In the genomic region with DNA sequence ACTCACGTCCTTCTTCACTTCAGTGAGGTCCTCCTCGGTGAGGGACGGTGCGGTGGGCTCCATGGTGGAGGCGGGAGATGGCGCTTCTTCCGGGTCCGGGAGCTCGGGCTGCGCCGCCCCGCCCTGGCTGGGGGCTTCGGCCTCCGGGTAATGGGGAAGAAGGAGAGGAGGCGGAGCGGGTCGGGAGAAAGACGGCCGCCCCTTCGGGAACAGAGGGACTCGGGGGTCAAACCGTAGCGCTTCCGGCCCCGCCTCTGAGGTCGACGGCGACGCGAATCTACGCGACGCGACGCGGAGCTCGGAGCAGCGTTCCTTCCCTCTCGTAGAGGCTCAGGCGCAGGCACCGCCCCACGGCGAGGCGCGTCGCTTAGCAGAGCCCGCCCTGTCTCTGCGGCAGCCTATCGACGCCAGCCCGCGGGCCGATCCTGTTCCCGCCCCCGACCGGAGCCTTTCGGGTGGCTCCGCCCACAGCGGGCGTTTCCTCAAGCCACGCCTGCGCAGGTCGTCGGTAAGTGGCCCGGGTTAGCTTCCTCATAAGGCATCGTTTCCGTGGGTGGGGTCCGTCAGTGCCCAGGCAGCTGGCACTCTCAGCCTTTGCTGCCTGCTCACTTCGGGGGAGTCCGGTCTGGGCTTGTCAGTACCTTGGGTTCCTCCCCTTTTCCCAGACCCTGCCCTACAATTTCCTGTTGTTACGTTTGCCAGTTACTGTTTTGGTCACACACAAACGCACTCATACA, we compare ENCODE assay signal across 8 cellular contexts.
DNase-seq lines count a peak whose midpoint lies in the region; ATAC-seq and TF ChIP-seq lines count a peak whose summit lies in the region.

Gene BCL10, minus strand, starts transcription at position 343 of the 737 bp plus-strand sequence. Its CDS starts 280 bp downstream, at position 63.

- TF ChIP-seq CTCF in AG09319 (IDR thresholded peaks at IDR 0.05; ENCODE audit: low read depth, low read length) = no peak

- ATAC-seq in GM19035 (IDR thresholded peaks at IDR 0.05; ENCODE audit: unreplicated experiment) (peak; percentile 97), HG03354 (IDR thresholded peaks at IDR 0.05; ENCODE audit: poor library complexity, severe bottlenecking, unreplicated experiment) (peak; percentile 97)
- ATAC-seq in activated CD4-positive, CD25-positive, alpha-beta regulatory T cell treated with anti-CD3 and anti-CD28 coated beads, Interleukin-2, amount 50 U/mL, for 24 hours = peak; percentile 96 to 98

- DNase-seq in AG09319 (ENCODE audit: extremely low read depth, low read depth) = peak; percentile 97
- peak; percentile 98 for DNase-seq in NCI-H446 treated with DMSO at 0.1 percent for 48 hours (lab: John Stamatoyannopoulos, UW)
- DNase-seq in cerebellar cortex (ENCODE audit: low spot score) = peak; percentile 98
- peak; percentile 99 for DNase-seq in iris pigment epithelial cell (ENCODE audit: low read depth)
- peak; percentile 94 for DNase-seq in stimulated activated CD4-positive, alpha-beta T cell treated with anti-CD3 and anti-CD28 coated beads, Interleukin-12 subunit alpha, Interleukin-12 subunit beta, amount 100 ng/mL, for 24 hours (ENCODE audit: low read depth in 2 of 2)

Comparison
In these comparisons a context has a peak if more than half of its experiments do, and no peak if none do; other contexts are left out.
1. Peak in every context shown above with its lines: DNase-seq and ATAC-seq.